ENCODE assay signal across 18 cellular contexts in genomic region chr19:21608571-21608970, GRCh38.
"Had no signal": no experiment of that assay in that cellular context is flagged by ENCODE, and none has a peak within 500 bp of the region (broad histone marks: within the 10 kb centered on the region; RNA-seq: fewer than 3 reads in every experiment).

No MANE protein-coding gene starts in this region.

- H3K36me3 Mint-ChIP-seq: natural killer cell had no signal

- ATAC-seq: activated CD8-positive, alpha-beta T cell treated with anti-CD3 and anti-CD28 coated beads, Interleukin-2, amount 10 ng/mL, durations not matched to agents 7 days and 5 days; activated naive CD8-positive, alpha-beta T cell treated with anti-CD3 and anti-CD28 coated beads, Interleukin-2, amount 50 U/mL, for 24 hours; heart left ventricle; left cardiac atrium; natural killer cell; stimulated activated naive CD8-positive, alpha-beta T cell treated with anti-CD3 and anti-CD28 coated beads, Interleukin-15, Interleukin-2, amounts not matched to agents 100 U/mL and 50 U/mL, for 24 hours had no signal

- H3K9me3 ChIP-seq: heart left ventricle, prostate gland, right atrium auricular region, upper lobe of left lung had no signal

- H3K4me3 ChIP-seq: heart left ventricle, prostate gland, right atrium auricular region, upper lobe of left lung had no signal

- H3K9me3 Mint-ChIP-seq: activated naive CD8-positive, alpha-beta T cell treated with anti-CD3 and anti-CD28 coated beads, Interleukin-2, amount 50 U/mL, for 24 hours; natural killer cell had no signal

- H3K27ac Mint-ChIP-seq: activated CD4-positive, alpha-beta T cell treated with anti-CD3 and anti-CD28 coated beads, Interleukin-2, amount 10 ng/mL, durations not matched to agents 7 days and 5 days; activated CD8-positive, alpha-beta T cell treated with anti-CD3 and anti-CD28 coated beads, Interleukin-2, amount 10 ng/mL, durations not matched to agents 7 days and 5 days; activated naive CD8-positive, alpha-beta T cell treated with anti-CD3 and anti-CD28 coated beads, Interleukin-2, amount 50 U/mL, for 24 hours; activated T-helper 1 cell treated with anti-CD3 and anti-CD28 coated beads, Interleukin-12 subunit alpha, Interleukin-12 subunit beta, Interleukin-2, Interleukin-4 antibody, amounts not matched to agents 30 ng/mL and 10 ng/mL and 1 ng/mL, durations not matched to agents 14 hours and 24 hours and 36 hours; natural killer cell; T-helper 2 cell treated with Interferon-gamma antibody and Interleukin-4, amounts not matched to agents 5 μg/mL and 100 μg/mL, for 36 hours had no signal

- H3K36me3 ChIP-seq: heart left ventricle, prostate gland, right atrium auricular region, upper lobe of left lung, WERI-Rb-1 had no signal

- DNase-seq: activated CD4-positive, alpha-beta T cell treated with anti-CD3 and anti-CD28 coated beads, Interleukin-2, amount 10 ng/mL, durations not matched to agents 7 days and 5 days; activated CD4-positive, CD25-positive, alpha-beta regulatory T cell treated with anti-CD3 and anti-CD28 coated beads, Interleukin-2, amount 50 U/mL, for 72 hours; activated CD8-positive, alpha-beta T cell treated with anti-CD3 and anti-CD28 coated beads, Interleukin-2, amount 10 ng/mL, durations not matched to agents 7 days and 5 days; activated gamma-delta T cell; activated naive CD4-positive, alpha-beta T cell treated with anti-CD3 and anti-CD28 coated beads, Interleukin-2, amount 50 U/mL, for 16 hours; activated naive CD8-positive, alpha-beta T cell treated with anti-CD3 and anti-CD28 coated beads, Interleukin-2, amount 50 U/mL, for 24 hours; heart left ventricle; islet precursor cell; left cardiac atrium; natural killer cell; stimulated activated CD4-positive, alpha-beta T cell treated with anti-CD3 and anti-CD28 coated beads, Interleukin-4, amount 100 ng/mL, for 4 hours; stimulated activated naive CD8-positive, alpha-beta T cell treated with anti-CD3 and anti-CD28 coated beads, Interleukin-15, Interleukin-2, amounts not matched to agents 100 U/mL and 50 U/mL, for 24 hours; WERI-Rb-1 had no signal

- H3K4me1 ChIP-seq: prostate gland had no signal

- H3K27ac ChIP-seq: prostate gland, right atrium auricular region, WERI-Rb-1 had no signal

- H3K27me3 ChIP-seq: heart left ventricle, right atrium auricular region, upper lobe of left lung had no signal

- H3K4me3 Mint-ChIP-seq: activated CD4-positive, alpha-beta T cell treated with anti-CD3 and anti-CD28 coated beads, Interleukin-2, amount 10 ng/mL, durations not matched to agents 7 days and 5 days; activated CD8-positive, alpha-beta T cell treated with anti-CD3 and anti-CD28 coated beads, Interleukin-2, amount 10 ng/mL, durations not matched to agents 7 days and 5 days; activated naive CD8-positive, alpha-beta T cell treated with anti-CD3 and anti-CD28 coated beads, Interleukin-2, amount 50 U/mL, for 24 hours; activated T-helper 1 cell treated with anti-CD3 and anti-CD28 coated beads, Interleukin-12 subunit alpha, Interleukin-12 subunit beta, Interleukin-2, Interleukin-4 antibody, amounts not matched to agents 30 ng/mL and 10 ng/mL and 1 ng/mL, durations not matched to agents 14 hours and 24 hours and 36 hours; natural killer cell; T-helper 2 cell treated with Interferon-gamma antibody and Interleukin-4, amounts not matched to agents 5 μg/mL and 100 μg/mL, for 36 hours had no signal

- H3K27me3 Mint-ChIP-seq: activated CD4-positive, alpha-beta T cell treated with anti-CD3 and anti-CD28 coated beads, Interleukin-2, amount 10 ng/mL, durations not matched to agents 7 days and 5 days; activated naive CD8-positive, alpha-beta T cell treated with anti-CD3 and anti-CD28 coated beads, Interleukin-2, amount 50 U/mL, for 24 hours had no signal
